In genomic region chr19:36103040-36103626, GRCh38 we compare ENCODE assay signal across 2 cellular contexts.
TF ChIP-seq lines count a peak whose summit lies in the region.

No MANE protein-coding gene starts in this region.

TF ChIP-seq in HEK293, 187 proteins besides CTCF, POLR2A, EP300 and RAD21:
- TF ChIP-seq ZNF157 (tag by site-specific recombination; IDR thresholded peaks at IDR 0.05) (no peak), ZSCAN18 (tag by site-specific recombination; IDR thresholded peaks at IDR 0.05) (no peak), ZFHX2 (tag by site-specific recombination; conservative IDR thresholded peaks at IDR 0.05) (peak; percentile 61; the same call in 1 of the 2 replicates), GLIS2 (tag by site-specific recombination; IDR thresholded peaks at IDR 0.05) (peak; percentile 49; the same call in 1 of the 2 replicates), EGR2 (tag by site-specific recombination; IDR thresholded peaks at IDR 0.05; ENCODE audit: low read depth) (peak; percentile 72; the same call in 1 of the 2 replicates), ZNF600 (tag by site-specific recombination; IDR thresholded peaks at IDR 0.05) (peak; percentile 29; the same call in 1 of the 2 replicates)

TF ChIP-seq in K562, 482 proteins besides CTCF, POLR2A, EP300 and RAD21:
- TF ChIP-seq CEBPB (tag; IDR thresholded peaks at IDR 0.05) (no peak), SIRT6 (IDR thresholded peaks at IDR 0.05; ENCODE audit: low read depth, low read length) (no peak), TCFL5 (CRISPR knock-in tag; conservative IDR thresholded peaks at IDR 0.05) (no peak), ZNF395 (CRISPR knock-in tag; IDR thresholded peaks at IDR 0.05) (no peak), CAMTA2 (CRISPR knock-in tag; conservative IDR thresholded peaks at IDR 0.05) (no peak), ZNF407 (IDR thresholded peaks at IDR 0.05; ENCODE audit: low read depth) (no peak), FOXK2 (conservative IDR thresholded peaks at IDR 0.05 in 1 of 2, IDR thresholded peaks at IDR 0.05 in 1 of 2; ENCODE audit: low read depth in 2 of 2) (no peak), CHD1 (IDR thresholded peaks at IDR 0.05; ENCODE audit: low read length) (no peak), CBFA2T3 (IDR thresholded peaks at IDR 0.05) (no peak), CBX3 (IDR thresholded peaks at IDR 0.05; ENCODE audit: borderline replicate concordance in 1 of 2, low read length in 2 of 2) (no peak), SUPT5H (IDR thresholded peaks at IDR 0.05) (no peak), SFPQ (IDR thresholded peaks at IDR 0.05; ENCODE audit: low read depth, low read length) (no peak), ZBTB11 (CRISPR knock-in tag; IDR thresholded peaks at IDR 0.05) (no peak), ZZZ3 (IDR thresholded peaks at IDR 0.05) (no peak), ARID3B (CRISPR knock-in tag; IDR thresholded peaks at IDR 0.05; ENCODE audit: borderline replicate concordance) (no peak), MAFK (IDR thresholded peaks at IDR 0.05; ENCODE audit: low read length) (no peak), CBFA2T2 (conservative IDR thresholded peaks at IDR 0.05) (no peak)
